8 cellular contexts compared by ENCODE assay signal in the genomic region with DNA sequence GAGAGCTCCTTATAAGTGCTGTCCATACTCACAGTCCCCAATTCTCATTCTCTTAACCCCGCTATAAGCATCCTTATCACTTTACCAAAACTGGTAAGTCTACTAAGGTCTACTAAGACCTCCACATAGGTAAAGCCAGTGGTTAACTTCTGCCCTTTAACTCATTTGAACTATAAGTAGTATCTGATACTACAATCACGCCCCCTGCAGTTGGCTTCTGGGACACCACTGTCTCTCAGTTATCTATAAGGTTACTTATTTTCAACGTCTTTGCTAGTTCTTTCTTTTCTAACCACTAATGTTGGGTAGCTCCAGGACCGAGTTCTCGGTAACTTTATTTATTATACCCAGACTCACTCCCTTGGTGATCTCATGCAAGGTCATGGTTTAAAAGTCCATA.
DNase-seq lines count a peak whose midpoint lies in the region; ATAC-seq and TF ChIP-seq lines count a peak whose summit lies in the region.

No MANE protein-coding gene starts in this region.

- H3K9me3 ChIP-seq in MG63 = no peaks in the 10 kb centered on the region

- no peak for DNase-seq in GM06990 (ENCODE audit: extremely low read depth, insufficient read length)
- peak; percentile 26 for DNase-seq in Jurkat, Clone E6-1 (ENCODE audit: low read depth, low spot score)
- peak; percentile 34 for DNase-seq in activated CD8-positive, alpha-beta memory T cell treated with anti-CD3 and anti-CD28 coated beads, Interleukin-2, amount 50 U/mL, for 4 hours
- no peak for DNase-seq in left lobe of liver (ENCODE audit: low spot score)
- no peak for DNase-seq in LoVo (ENCODE audit: low spot score)
- DNase-seq in superior temporal gyrus (ENCODE audit: extremely low spot score) = no peak
- DNase-seq in MG63 = no peak

- TF ChIP-seq CTCF in GM06990 (IDR thresholded peaks at IDR 0.05; ENCODE audit: insufficient read depth, low read length, poor library complexity, severe bottlenecking) = peak; percentile 27

- ATAC-seq in left lobe of liver (peak; percentile 48), HG03039 (IDR thresholded peaks at IDR 0.05; ENCODE audit: unreplicated experiment) (no peak)

- H3K27me3 ChIP-seq in GM06990 (replicated peaks; ENCODE audit: control insufficient read depth, insufficient read depth, low read length) = no peaks in the 10 kb centered on the region
- no peaks in the 10 kb centered on the region for H3K27me3 ChIP-seq in MG63

- H3K36me3 ChIP-seq in GM06990 (ENCODE audit: control insufficient read depth, insufficient read depth, low read length) = no peaks in the 10 kb centered on the region
- H3K36me3 ChIP-seq in MG63 = no peaks in the 10 kb centered on the region

- H3K4me3 ChIP-seq in GM06990 (replicated peaks; ENCODE audit: low read depth, low read length) = no peak overlapping the region
- H3K4me3 ChIP-seq in Jurkat, Clone E6-1 (ENCODE audit: low read length) = no peak overlapping the region
- H3K4me3 ChIP-seq in MG63 = no peak overlapping the region

Comparison
In these comparisons a context has a peak if more than half of its experiments do, and no peak if none do; other contexts are left out.
1. DNase-seq: peak in Jurkat, Clone E6-1 (single experiment) and activated CD8-positive, alpha-beta memory T cell treated with anti-CD3 and anti-CD28 coated beads, Interleukin-2, amount 50 U/mL, for 4 hours (single experiment); none in GM06990 (single experiment), left lobe of liver (single experiment), LoVo (single experiment), superior temporal gyrus (single experiment) and MG63 (single experiment).